ENCODE assay signal across 12 cellular contexts in the genomic region with DNA sequence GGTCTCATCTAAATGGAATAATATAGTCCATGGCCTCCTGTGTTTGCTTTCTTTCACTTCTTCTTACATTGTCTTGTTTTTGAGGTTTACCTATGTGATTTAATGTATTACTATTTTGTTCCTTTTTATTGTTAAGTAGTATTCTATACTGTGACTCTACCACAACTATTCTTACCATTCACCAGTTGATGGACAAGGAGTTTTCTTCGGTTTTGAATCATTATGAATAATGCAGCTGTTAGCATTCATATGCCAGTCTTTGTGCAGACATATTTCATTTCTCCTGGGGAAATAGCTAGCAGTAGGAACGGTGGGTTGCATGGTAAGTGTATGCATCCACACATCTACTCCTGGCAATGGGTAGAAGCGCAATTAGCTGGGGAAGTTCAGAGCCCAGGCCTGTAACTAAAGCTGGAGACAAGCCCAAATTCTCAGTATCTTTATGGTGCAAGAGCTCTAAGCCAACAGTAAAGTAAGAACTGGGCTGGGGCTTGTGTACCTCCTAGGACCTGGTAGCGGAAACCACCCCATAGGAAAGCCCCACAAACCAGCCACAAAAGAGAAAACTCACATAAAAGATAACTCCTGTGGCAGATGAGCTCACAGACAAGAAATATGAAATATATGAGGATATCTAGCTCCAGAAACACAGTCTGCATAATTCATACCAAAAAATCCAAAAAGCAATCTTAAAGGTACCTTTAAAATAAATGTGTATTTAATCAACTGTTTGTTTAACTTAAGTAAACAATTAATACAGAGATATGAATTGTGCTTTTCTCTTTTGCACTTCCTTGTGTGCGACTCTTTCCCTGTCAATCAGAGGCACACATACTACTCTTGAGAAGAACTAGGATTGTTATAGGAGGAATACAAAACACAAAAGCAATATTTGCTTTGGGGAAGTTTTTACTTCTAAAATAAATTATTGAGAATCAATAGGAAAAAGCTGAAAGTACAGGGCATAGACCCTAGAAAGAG. TPM values are rescaled to one million over a fixed set of nuclear protein-coding genes. Genes with fewer than 3 reads are reported as not detected.
DNase-seq lines count a peak whose midpoint lies in the region; ATAC-seq and TF ChIP-seq lines count a peak whose summit lies in the region.
"Had no signal": no experiment of that assay in that cellular context is flagged by ENCODE, and none has a peak within 500 bp of the region (broad histone marks: within the 10 kb centered on the region; RNA-seq: fewer than 3 reads in every experiment).

No MANE protein-coding gene starts in this region.

- no peaks in the 10 kb centered on the region for H3K36me3 Mint-ChIP-seq in CD4-positive, alpha-beta memory T cell
- H3K36me3 Mint-ChIP-seq in activated naive CD8-positive, alpha-beta T cell treated with anti-CD3 and anti-CD28 coated beads, Interleukin-2, amount 50 U/mL, for 24 hours (ENCODE audit: low read depth), result no peaks in the 10 kb centered on the region

- peak overlapping the region; percentile 9 to 78 (median 54) for H3K27ac Mint-ChIP-seq in CD4-positive, alpha-beta memory T cell
- H3K27ac Mint-ChIP-seq in activated naive CD8-positive, alpha-beta T cell treated with anti-CD3 and anti-CD28 coated beads, Interleukin-2, amount 50 U/mL, for 24 hours, result no peak overlapping the region
- H3K27ac Mint-ChIP-seq: nephron had no signal

- H3K9me3 ChIP-seq in CD4-positive, alpha-beta memory T cell (ENCODE audit: control insufficient read depth in 1 of 2, low read length in 2 of 2), result no peaks in the 10 kb centered on the region
- no peaks in the 10 kb centered on the region; the same call in 1 of the 2 replicates for H3K9me3 ChIP-seq in Loucy (ENCODE audit: insufficient read depth, low read depth, low read length)

- intact Hi-C loops in CD4-positive, alpha-beta memory T cell (cut with micrococcal nuclease), result no loop called here

- CTCF ChIA-PET in CD4-positive, alpha-beta memory T cell (lab: Charles Lee; ENCODE audit: partially characterized antibody), result interaction anchor here (1.0 kb wide), 2 partner anchors 47 to 62 kb away, joined by 3 read pairs; a partner anchor contains a TSS

- H3K9me3 Mint-ChIP-seq in CD4-positive, alpha-beta memory T cell, result peaks cover 0 to 18% (median 13%) of the 10 kb centered on the region in 8 donors
- H3K9me3 Mint-ChIP-seq in activated naive CD8-positive, alpha-beta T cell treated with anti-CD3 and anti-CD28 coated beads, Interleukin-2, amount 50 U/mL, for 24 hours, result peaks cover 10% of the 10 kb centered on the region

- H3K36me3 ChIP-seq in CD4-positive, alpha-beta memory T cell (ENCODE audit: insufficient read depth, low read length), result no peaks in the 10 kb centered on the region
- no peaks in the 10 kb centered on the region for H3K36me3 ChIP-seq in Loucy (ENCODE audit: insufficient read depth, low read length)
- H3K36me3 ChIP-seq: tibial nerve had no signal

- no peak overlapping the region for H2AFZ ChIP-seq in Loucy (ENCODE audit: low read length)

- POLR2A ChIA-PET in CD4-positive, alpha-beta memory T cell (lab: Charles Lee; ENCODE audit: partially characterized antibody), result no interaction called here

- DNase-seq in CD4-positive, alpha-beta memory T cell, result peak; percentile 45 to 73 (median 56)
- DNase-seq in activated naive CD8-positive, alpha-beta T cell treated with anti-CD3 and anti-CD28 coated beads, Interleukin-2, amount 50 U/mL, for 24 hours, result peak; percentile 15
- no peak for DNase-seq in NCI-H2227 treated with DMSO at 0.1 percent for 48 hours (lab: John Stamatoyannopoulos, UW)
- no peak for DNase-seq in NCI-H1930 (lab: John Stamatoyannopoulos, UW)
- no peak for DNase-seq in activated CD4-positive, CD25-positive, alpha-beta regulatory T cell treated with anti-CD3 and anti-CD28 coated beads, Interleukin-2, amount 50 U/mL, for 72 hours
- DNase-seq: Kasumi-1, T1000 had no signal

- H3K9ac ChIP-seq in Loucy (ENCODE audit: low read depth, low read length, poor library complexity, severe bottlenecking), result no peak overlapping the region

- no peaks in the 10 kb centered on the region for H3F3A ChIP-seq in Loucy (ENCODE audit: low read depth)

- no peak overlapping the region for H3K27ac ChIP-seq in CD4-positive, alpha-beta memory T cell (ENCODE audit: low read depth, low read length)
- H3K27ac ChIP-seq: tibial nerve had no signal

- no peak overlapping the region for H3K4me3 ChIP-seq in CD4-positive, alpha-beta memory T cell (ENCODE audit: low read length in 2 of 2)
- no peak overlapping the region for H3K4me3 ChIP-seq in Loucy (ENCODE audit: low read length, poor library complexity, severe bottlenecking)
- H3K4me3 ChIP-seq: tibial nerve had no signal

- peak; percentile 92 for ATAC-seq in GM18868 (IDR thresholded peaks at IDR 0.05; ENCODE audit: unreplicated experiment)
- ATAC-seq in activated naive CD8-positive, alpha-beta T cell treated with anti-CD3 and anti-CD28 coated beads, Interleukin-2, amount 50 U/mL, for 24 hours, result peak; percentile 86
- ATAC-seq in HG03025 (IDR thresholded peaks at IDR 0.05; ENCODE audit: low FRiP score, unreplicated experiment), result no peak

- H3K27me3 Mint-ChIP-seq in CD4-positive, alpha-beta memory T cell, result peaks cover 0 to 2% of the 10 kb centered on the region in 2 donors
- H3K27me3 Mint-ChIP-seq in activated naive CD8-positive, alpha-beta T cell treated with anti-CD3 and anti-CD28 coated beads, Interleukin-2, amount 50 U/mL, for 24 hours, result peaks cover 8% of the 10 kb centered on the region

- H4K20me1 ChIP-seq in Loucy (ENCODE audit: insufficient read depth, low read length, poor library complexity, severe bottlenecking), result no peaks in the 10 kb centered on the region

- no peaks in the 10 kb centered on the region for H3K27me3 ChIP-seq in CD4-positive, alpha-beta memory T cell (ENCODE audit: insufficient read depth, low read length)
- H3K27me3 ChIP-seq in Loucy (ENCODE audit: insufficient read depth, low read length, poor library complexity, severe bottlenecking), result peaks cover 3% of the 10 kb centered on the region
- H3K27me3 ChIP-seq: tibial nerve had no signal

- H3K79me2 ChIP-seq in Loucy (ENCODE audit: insufficient read depth, low read length), result no peaks in the 10 kb centered on the region

- peak overlapping the region; percentile 13 for H3K4me2 ChIP-seq in Loucy (ENCODE audit: low read depth, low read length, poor library complexity, severe bottlenecking)

- peaks cover 10 to 22% (median 18%) of the 10 kb centered on the region in 4 donors for H3K4me1 Mint-ChIP-seq in CD4-positive, alpha-beta memory T cell
- peaks cover 21% of the 10 kb centered on the region for H3K4me1 Mint-ChIP-seq in activated naive CD8-positive, alpha-beta T cell treated with anti-CD3 and anti-CD28 coated beads, Interleukin-2, amount 50 U/mL, for 24 hours
- H3K4me1 Mint-ChIP-seq: nephron had no signal

- H3K4me3 Mint-ChIP-seq in CD4-positive, alpha-beta memory T cell, result peak overlapping the region in 6 of 8 donors; percentile 15 to 69 (median 36)
- no peak overlapping the region for H3K4me3 Mint-ChIP-seq in activated naive CD8-positive, alpha-beta T cell treated with anti-CD3 and anti-CD28 coated beads, Interleukin-2, amount 50 U/mL, for 24 hours
- H3K4me3 Mint-ChIP-seq: nephron had no signal

- no peak for TF ChIP-seq CTCF in Loucy (conservative IDR thresholded peaks at IDR 0.05; ENCODE audit: low read length)

- no peaks in the 10 kb centered on the region for H3K9me2 ChIP-seq in Loucy (replicated peaks; ENCODE audit: low read depth, low read length)

- peaks cover 14% of the 10 kb centered on the region for H3K4me1 ChIP-seq in CD4-positive, alpha-beta memory T cell (ENCODE audit: insufficient read depth, low read length)
- H3K4me1 ChIP-seq in Loucy (ENCODE audit: insufficient read depth, low read length, poor library complexity, severe bottlenecking), result peaks cover 19% of the 10 kb centered on the region
- H3K4me1 ChIP-seq: tibial nerve had no signal

RNA-seq across cellular contexts. Expression of a gene that starts 2.7 kb away (rescaled TPM):
- total RNA-seq in CD4-positive, alpha-beta memory T cell, result under 1 TPM; 0.61 TPM
- polyA plus RNA-seq in CD4-positive, alpha-beta memory T cell, result not detected

Comparison
In these comparisons a context has a peak if more than half of its experiments do, and no peak if none do; other contexts are left out.
1. DNase-seq: peak in CD4-positive, alpha-beta memory T cell (5 of 5) and activated naive CD8-positive, alpha-beta T cell treated with anti-CD3 and anti-CD28 coated beads, Interleukin-2, amount 50 U/mL, for 24 hours (single experiment); none in NCI-H2227 treated with DMSO at 0.1 percent for 48 hours (single experiment), NCI-H1930 (0 of 2) and activated CD4-positive, CD25-positive, alpha-beta regulatory T cell treated with anti-CD3 and anti-CD28 coated beads, Interleukin-2, amount 50 U/mL, for 72 hours (single experiment).